9 cellular contexts compared by ENCODE assay signal in genomic region chr9:126702501-126703329, GRCh38.
DNase-seq lines count a peak whose midpoint lies in the region; ATAC-seq and TF ChIP-seq lines count a peak whose summit lies in the region.
"Had no signal": no experiment of that assay in that cellular context is flagged by ENCODE, and none has a peak within 500 bp of the region (broad histone marks: within the 10 kb centered on the region; RNA-seq: fewer than 3 reads in every experiment).

No MANE protein-coding gene starts in this region.

- no TSS peak for BruUV-seq in HCT116 (replicated peaks; lab: Mats Ljungman, UMichigan)

- H3K27me3 ChIP-seq in AG04450 (ENCODE audit: control insufficient read depth, insufficient read depth, low read length) (peaks cover 39% of the 10 kb centered on the region), HCT116 (ENCODE audit: insufficient read depth, low read length) (no peaks in the 10 kb centered on the region)
- H3K27me3 ChIP-seq: ovary had no signal

- CTCF ChIA-PET in AG04450 (lab: Charles Lee) (interaction anchor here (0.6 to 9.4 kb wide), 5 partner anchors 8 to 203 kb away, joined by 3 to 180 read pairs (median 4); no protein-coding TSS in a partner anchor), HCT116 (lab: Charles Lee) (interaction anchor here (0.6 to 8.2 kb wide), 13 partner anchors 9 to 405 kb away, joined by 3 to 340 read pairs (median 4); partner anchors contain the start of gene ZBTB43)

- H3K9me3 Mint-ChIP-seq in stimulated activated effector memory CD8-positive, alpha-beta T cell treated with anti-CD3 and anti-CD28 coated beads, Interleukin-12 subunit alpha, Interleukin-12 subunit beta, amount 100 ng/mL, for 72 hours = no peaks in the 10 kb centered on the region

- RAD21 ChIA-PET in HCT116 (lab: Charles Lee; ENCODE audit: low non-redundant PET in 1 of 2, low total read pairs in 2 of 2, uncharacterized antibody in 2 of 2, unreplicated experiment in 2 of 2) = interaction anchor here in 1 of 2 experiments (0.8 to 1.1 kb wide), 2 partner anchors 79 kb away, joined by 3 read pairs; no protein-coding TSS in a partner anchor

- no peaks in the 10 kb centered on the region for H3K9me2 ChIP-seq in HCT116 (ENCODE audit: insufficient read depth)

- intact Hi-C loops in HCT116 (cut with micrococcal nuclease) (no loop called here), left cardiac atrium (cut with DNase I) (no loop called here)

- H3K36me3 Mint-ChIP-seq in stimulated activated effector memory CD8-positive, alpha-beta T cell treated with anti-CD3 and anti-CD28 coated beads, Interleukin-12 subunit alpha, Interleukin-12 subunit beta, amount 100 ng/mL, for 72 hours = no peaks in the 10 kb centered on the region

- no peak overlapping the region for H3K27ac ChIP-seq in AG04450 (ENCODE audit: low read depth, low read length)
- no peak overlapping the region for H3K27ac ChIP-seq in HCT116 (ENCODE audit: low read depth, low read length)
- H3K27ac ChIP-seq: ovary had no signal

- TF ChIP-seq RAD21 in HCT116 (IDR thresholded peaks at IDR 0.05; ENCODE audit: low read depth) = no peak

- H3K27ac Mint-ChIP-seq in stimulated activated effector memory CD8-positive, alpha-beta T cell treated with anti-CD3 and anti-CD28 coated beads, Interleukin-12 subunit alpha, Interleukin-12 subunit beta, amount 100 ng/mL, for 72 hours = no peak overlapping the region

- DNase-seq in AG04450 (ENCODE audit: low read depth, low spot score) = no peak
- DNase-seq in HCT116 (ENCODE audit: low read depth, low spot score) = no peak
- peak; percentile 43 for DNase-seq in activated CD8-positive, alpha-beta memory T cell treated with anti-CD3 and anti-CD28 coated beads, Interleukin-2, amount 50 U/mL, for 4 hours
- DNase-seq in left cardiac atrium = peak; percentile 31
- peak in 1 of 2 donors; percentile 71 for DNase-seq in stimulated activated effector memory CD8-positive, alpha-beta T cell treated with anti-CD3 and anti-CD28 coated beads, Interleukin-12 subunit alpha, Interleukin-12 subunit beta, amount 100 ng/mL, for 72 hours (ENCODE audit: low spot score in 2 of 2)
- no peak for DNase-seq in SHP77 treated with DMSO at 0.1 percent for 48 hours (lab: John Stamatoyannopoulos, UW)

- peak; percentile 57 for ATAC-seq in HCT116
- ATAC-seq in left cardiac atrium = peak in 1 of 2 donors; percentile 4
- ATAC-seq in stimulated activated effector memory CD8-positive, alpha-beta T cell treated with anti-CD3 and anti-CD28 coated beads, Interleukin-12 subunit alpha, Interleukin-12 subunit beta, amount 100 ng/mL, for 72 hours = peak; percentile 39
- ATAC-seq in HG02571 (IDR thresholded peaks at IDR 0.05; ENCODE audit: unreplicated experiment) = no peak
- no peak for ATAC-seq in HG02852 (IDR thresholded peaks at IDR 0.05; ENCODE audit: unreplicated experiment)

- no peak for TF ChIP-seq POLR2A in HCT116 (IDR thresholded peaks at IDR 0.05; ENCODE audit: borderline replicate concordance, extremely low read depth, insufficient read depth, insufficient read length)

- no peak overlapping the region for H2AFZ ChIP-seq in HCT116 (ENCODE audit: low read depth, low read length, poor library complexity, severe bottlenecking)

- POLR2A ChIA-PET in AG04450 (lab: Yijun Ruan, JAX) (no interaction called here), HCT116 (lab: Charles Lee) (no interaction called here)

- no peaks in the 10 kb centered on the region for H3K79me2 ChIP-seq in HCT116 (ENCODE audit: insufficient read depth, low read length)

- peaks cover 15 to 35% of the 10 kb centered on the region in 2 experiments for H3K4me1 ChIP-seq in HCT116 (ENCODE audit: control insufficient read depth in 1 of 2, insufficient read depth in 2 of 2, low read length in 2 of 2)

- H3K9me3 ChIP-seq in AG04450 (ENCODE audit: control insufficient read depth, insufficient read depth, low read length) = no peaks in the 10 kb centered on the region; the same call in 1 of the 2 replicates
- no peaks in the 10 kb centered on the region for H3K9me3 ChIP-seq in HCT116 (ENCODE audit: control insufficient read depth in 1 of 2, insufficient read depth in 1 of 2, low read depth in 1 of 2, low read length in 2 of 2)
- H3K9me3 ChIP-seq: ovary had no signal

- peak; percentile 58 for TF ChIP-seq CTCF in AG04450 (IDR thresholded peaks at IDR 0.05; ENCODE audit: low read depth, low read length)
- TF ChIP-seq CTCF in HCT116 (IDR thresholded peaks at IDR 0.05 in 2 of 3, conservative IDR thresholded peaks at IDR 0.05 in 1 of 3; ENCODE audit: borderline replicate concordance in 1 of 3, insufficient read depth in 1 of 3, low read depth in 2 of 3, low read length in 2 of 3) = peak in 2 of 3 experiments; percentile 96 to 97; a peak in 4 of 6 replicates

- H3K4me2 ChIP-seq in HCT116 (ENCODE audit: low read length) = peak overlapping the region; percentile 18; the same call in 1 of the 2 replicates

- H3K4me3 ChIP-seq in AG04450 (ENCODE audit: low read depth, low read length) (no peak overlapping the region), HCT116 (replicated peaks in 1 of 2; ENCODE audit: low read depth in 1 of 2, low read length in 2 of 2) (no peak overlapping the region)
- H3K4me3 ChIP-seq: ovary had no signal

- no peak overlapping the region for H3K4me3 Mint-ChIP-seq in stimulated activated effector memory CD8-positive, alpha-beta T cell treated with anti-CD3 and anti-CD28 coated beads, Interleukin-12 subunit alpha, Interleukin-12 subunit beta, amount 100 ng/mL, for 72 hours

- no peaks in the 10 kb centered on the region for H3K36me3 ChIP-seq in HCT116 (ENCODE audit: control insufficient read depth in 1 of 2, insufficient read depth in 2 of 2, low read length in 2 of 2)
- H3K36me3 ChIP-seq: ovary had no signal

- no peaks in the 10 kb centered on the region for H4K20me1 ChIP-seq in HCT116 (ENCODE audit: insufficient read depth)

- no peak overlapping the region for H3K9ac ChIP-seq in HCT116 (ENCODE audit: low read length)

- H3K4me1 Mint-ChIP-seq in stimulated activated effector memory CD8-positive, alpha-beta T cell treated with anti-CD3 and anti-CD28 coated beads, Interleukin-12 subunit alpha, Interleukin-12 subunit beta, amount 100 ng/mL, for 72 hours = peaks cover 22% of the 10 kb centered on the region

TF ChIP-seq in HCT116, 20 proteins besides CTCF, POLR2A, EP300 and RAD21:
- no peak for TF ChIP-seq POLR2AphosphoS5 (IDR thresholded peaks at IDR 0.05; ENCODE audit: low read depth, low read length)
- TF ChIP-seq SP1 (IDR thresholded peaks at IDR 0.05; ENCODE audit: low read depth) = no peak
- TF ChIP-seq CEBPB (IDR thresholded peaks at IDR 0.05; ENCODE audit: low read depth) = no peak
- no peak for TF ChIP-seq EZH2 (IDR thresholded peaks at IDR 0.05)
- TF ChIP-seq FOSL1 (IDR thresholded peaks at IDR 0.05; ENCODE audit: low read depth) = no peak
- TF ChIP-seq ELF1 (IDR thresholded peaks at IDR 0.05; ENCODE audit: borderline replicate concordance, low read depth) = no peak
- TF ChIP-seq SRF (IDR thresholded peaks at IDR 0.05; ENCODE audit: low read depth) = no peak
- TF ChIP-seq EGR1 (IDR thresholded peaks at IDR 0.05; ENCODE audit: low read depth) = no peak
- no peak for TF ChIP-seq MAX (IDR thresholded peaks at IDR 0.05)
- TF ChIP-seq ZFX (IDR thresholded peaks at IDR 0.05) = no peak
- TF ChIP-seq ZBTB33 (IDR thresholded peaks at IDR 0.05; ENCODE audit: extremely low read depth, insufficient replicate concordance, low read length) = no peak
- TF ChIP-seq CBX3 (IDR thresholded peaks at IDR 0.05; ENCODE audit: low read depth) = no peak

Comparison
In these comparisons a context has a peak if more than half of its experiments do, and no peak if none do; other contexts are left out.
1. DNase-seq: peak in activated CD8-positive, alpha-beta memory T cell treated with anti-CD3 and anti-CD28 coated beads, Interleukin-2, amount 50 U/mL, for 4 hours (single experiment) and left cardiac atrium (single experiment); none in AG04450 (single experiment), HCT116 (single experiment) and SHP77 treated with DMSO at 0.1 percent for 48 hours (single experiment).
2. ATAC-seq: peak in HCT116 (single experiment) and stimulated activated effector memory CD8-positive, alpha-beta T cell treated with anti-CD3 and anti-CD28 coated beads, Interleukin-12 subunit alpha, Interleukin-12 subunit beta, amount 100 ng/mL, for 72 hours (single experiment); none in HG02571 (single experiment) and HG02852 (single experiment).